Comparison of ENCODE assay signal across 8 cellular contexts in genomic region chr7:130491841-130492518, GRCh38. TPM values are rescaled to one million over a fixed set of nuclear protein-coding genes. Genes with fewer than 3 reads are reported as not detected.
DNase-seq lines count a peak whose midpoint lies in the region; ATAC-seq, FAIRE-seq and TF ChIP-seq lines count a peak whose summit lies in the region.

MEST (plus strand) TSS chr7:130492085; CDS start chr7:130492314, 229 bp downstream.

- H3K4me1 ChIP-seq in PC-3 (ENCODE audit: insufficient read depth, low read length), result peaks cover 4% of the 10 kb centered on the region; the same call in 1 of the 2 replicates
- H3K4me1 ChIP-seq in ectodermal cell (ENCODE audit: control insufficient read depth, insufficient read depth, low read length), result peaks cover 7% of the 10 kb centered on the region
- no peaks in the 10 kb centered on the region for H3K4me1 ChIP-seq in uterus

- peak; percentile 13 for FAIRE-seq in GM12891 (lab: Jason Lieb, UNC)

- H3K27ac ChIP-seq in PC-3 (ENCODE audit: low read length) (no peak within 1 kb of the TSS), ectodermal cell (ENCODE audit: insufficient read depth, low read depth, low read length, poor library complexity, severe bottlenecking) (peak within 1 kb of the TSS; percentile 86), uterus (peak within 1 kb of the TSS; percentile 68 to 76)

- POLR2A ChIA-PET in PC-3 (lab: Charles Lee; ENCODE audit: unreplicated experiment), result no interaction called here

- H3K36me3 Mint-ChIP-seq in mesothelial cell of epicardium, result peaks cover 4% of the 10 kb centered on the region

- CTCF ChIA-PET in PC-3 (lab: Charles Lee), result no interaction called here

- peaks cover 70% of the 10 kb centered on the region for H3K4me1 Mint-ChIP-seq in mesothelial cell of epicardium

- intact Hi-C loops in PC-3 (cut with micrococcal nuclease), result loop anchor here (2.0 kb wide), 1 partner anchor 249 kb away; no protein-coding TSS in a partner anchor
- intact Hi-C loops in uterus (cut with DNase I; ENCODE audit: low total_unique reads), result no loop called here

- no peaks in the 10 kb centered on the region for H3F3A ChIP-seq in PC-3 (ENCODE audit: low read length, unreplicated experiment)

- DNase-seq in GM12891 (ENCODE audit: insufficient read length, low spot score), result no peak
- DNase-seq in PC-3, result no peak
- peak in 1 of 2 experiments; percentile 44 for DNase-seq in mesothelial cell of epicardium (ENCODE audit: low spot score in 2 of 2, unreplicated experiment in 2 of 2)
- DNase-seq in uterus, result no peak
- DNase-seq in kidney glomerular epithelial cell (lab: John Stamatoyannopoulos, UW), result no peak

- H3K36me3 ChIP-seq in PC-3 (ENCODE audit: low read depth, low read length), result no peaks in the 10 kb centered on the region; the same call in 1 of the 2 replicates
- H3K36me3 ChIP-seq in ectodermal cell (ENCODE audit: control insufficient read depth, insufficient read depth, low read length), result no peaks in the 10 kb centered on the region
- no peaks in the 10 kb centered on the region for H3K36me3 ChIP-seq in uterus

- peak within 1 kb of the TSS; percentile 82 for H3K4me3 Mint-ChIP-seq in mesothelial cell of epicardium

- no peaks in the 10 kb centered on the region for H3K27me3 Mint-ChIP-seq in mesothelial cell of epicardium (ENCODE audit: low read depth)

- no TSS peak for BruUV-seq in PC-3 (replicated peaks; lab: Mats Ljungman, UMichigan)

- H3K79me2 ChIP-seq in PC-3 (ENCODE audit: low read length), result peaks cover 51% of the 10 kb centered on the region

- ATAC-seq in PC-3, result peak; percentile 23
- ATAC-seq in GM19035 (IDR thresholded peaks at IDR 0.05; ENCODE audit: unreplicated experiment), result no peak
- ATAC-seq in HG03045 (IDR thresholded peaks at IDR 0.05; ENCODE audit: unreplicated experiment), result no peak

- no peak within 1 kb of the TSS for H3K4me3 ChIP-seq in PC-3 (ENCODE audit: low read length)
- peak within 1 kb of the TSS; percentile 63 for H3K4me3 ChIP-seq in ectodermal cell (ENCODE audit: insufficient read depth, low read depth, low read length)
- H3K4me3 ChIP-seq in uterus, result peak within 1 kb of the TSS; percentile 28 to 32

- no peaks in the 10 kb centered on the region for H3K9me2 ChIP-seq in PC-3 (replicated peaks; ENCODE audit: low read length)

- peak within 1 kb of the TSS; percentile 97 for H3K27ac Mint-ChIP-seq in mesothelial cell of epicardium

- H4K20me1 ChIP-seq in PC-3 (ENCODE audit: low read length), result no peaks in the 10 kb centered on the region

- TF ChIP-seq POLR2A in GM12891 (IDR thresholded peaks at IDR 0.05; ENCODE audit: low read depth, low read length), result no peak
- peak in 1 of 2 donors; percentile 37 for TF ChIP-seq POLR2A in uterus (IDR thresholded peaks at IDR 0.05)

- no peak within 1 kb of the TSS for H3K4me2 ChIP-seq in PC-3 (ENCODE audit: low read length)

- no peaks in the 10 kb centered on the region for H3K9me3 Mint-ChIP-seq in mesothelial cell of epicardium

- WGBS in ectodermal cell, 2 experiments, result 49 to 54% methylated on average over 70 of the region's 70 CpGs

- no peak within 1 kb of the TSS for H3K9ac ChIP-seq in PC-3 (ENCODE audit: low read length)

- H2AFZ ChIP-seq in PC-3 (ENCODE audit: low read length), result no peak within 1 kb of the TSS

- no peak for TF ChIP-seq CTCF in PC-3 (conservative IDR thresholded peaks at IDR 0.05; ENCODE audit: low read depth, low read length)
- no peak for TF ChIP-seq CTCF in mesothelial cell of epicardium (IDR thresholded peaks at IDR 0.05; ENCODE audit: unreplicated experiment)
- TF ChIP-seq CTCF in uterus (IDR thresholded peaks at IDR 0.05), result no peak

- no peaks in the 10 kb centered on the region for H3K9me3 ChIP-seq in PC-3 (ENCODE audit: low read length)
- H3K9me3 ChIP-seq in ectodermal cell (ENCODE audit: control insufficient read depth, low read length), result no peaks in the 10 kb centered on the region
- H3K9me3 ChIP-seq in uterus, result no peaks in the 10 kb centered on the region

- H3K27me3 ChIP-seq in PC-3 (ENCODE audit: low read length), result no peaks in the 10 kb centered on the region
- no peaks in the 10 kb centered on the region for H3K27me3 ChIP-seq in ectodermal cell (ENCODE audit: control insufficient read depth, insufficient read depth, low read length, poor library complexity, severe bottlenecking)
- H3K27me3 ChIP-seq in uterus, result no peaks in the 10 kb centered on the region

TF ChIP-seq in GM12891, 5 proteins besides CTCF, POLR2A, EP300 and RAD21:
- no peak for TF ChIP-seq SPI1 (IDR thresholded peaks at IDR 0.05; ENCODE audit: low read depth, low read length)
- no peak for TF ChIP-seq PAX5 (IDR thresholded peaks at IDR 0.05; ENCODE audit: insufficient read depth, low read length, severe bottlenecking)
- no peak for TF ChIP-seq TAF1 (IDR thresholded peaks at IDR 0.05; ENCODE audit: low read depth, low read length)
- no peak for TF ChIP-seq POU2F2 (IDR thresholded peaks at IDR 0.05; ENCODE audit: low read depth, low read length)
- TF ChIP-seq POLR2AphosphoS5 (IDR thresholded peaks at IDR 0.05; ENCODE audit: low read depth, low read length), result no peak

RNA-seq across cellular contexts. Expression of gene MEST, which starts in this region (rescaled TPM):
- 18.0 TPM for polyA plus RNA-seq in GM12891 (2012; ENCODE audit: low read depth, missing spikeins)
- total RNA-seq in PC-3 (2014; rRNA removed) (21.1 and 25.2 TPM in 2 replicates), mesothelial cell of epicardium (598 to 626 TPM (median 616 TPM) in 3 replicates), uterus (100 to 1,000 TPM in 1 of 4 donors, 10 to 100 TPM in 2, 1 to 10 TPM in 1; 7.7 to 462 (median 23.7) TPM)
- 318 TPM for polyA plus RNA-seq in ectodermal cell (2013, experiment 1 of 4)
- 316 TPM for polyA plus RNA-seq in ectodermal cell (2013, experiment 2 of 4)
- 336 TPM for polyA plus RNA-seq in ectodermal cell (2013, experiment 3 of 4)
- 366 TPM for polyA plus RNA-seq in ectodermal cell (2013, experiment 4 of 4)
